ENCODE assay signal across 15 cellular contexts in the genomic region with DNA sequence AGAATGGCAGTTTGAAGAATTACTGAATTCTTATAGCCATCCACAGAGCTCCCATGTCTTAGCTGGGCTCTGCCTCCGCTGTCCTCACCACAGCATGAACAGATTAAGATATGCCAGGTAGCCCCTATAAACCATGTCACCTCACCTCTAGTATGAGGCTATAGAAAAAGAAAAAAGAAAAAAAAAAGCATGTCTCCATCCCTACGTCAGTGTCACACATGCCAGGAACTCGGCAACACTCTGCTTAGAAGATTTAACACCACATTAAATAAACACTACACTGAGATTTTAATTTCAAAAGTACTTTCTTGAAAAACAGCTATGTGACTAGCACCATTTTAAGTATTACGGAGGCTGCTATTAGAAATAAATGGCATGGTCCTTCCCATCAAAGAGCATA.
DNase-seq lines count a peak whose midpoint lies in the region; ATAC-seq and TF ChIP-seq lines count a peak whose summit lies in the region.
"Had no signal": no experiment of that assay in that cellular context is flagged by ENCODE, and none has a peak within 500 bp of the region (broad histone marks: within the 10 kb centered on the region; RNA-seq: fewer than 3 reads in every experiment).

No MANE protein-coding gene starts in this region.

- peak; percentile 24 for ATAC-seq in left ventricle myocardium superior
- no peak for ATAC-seq in HG03439 (IDR thresholded peaks at IDR 0.05; ENCODE audit: unreplicated experiment)
- ATAC-seq: A549 had no signal

- H3K9me3 ChIP-seq in iPS-20b (ENCODE audit: insufficient read depth, low read depth, low read length) = no peaks in the 10 kb centered on the region
- H3K9me3 ChIP-seq: A549, BE2C had no signal

- H3K36me3 Mint-ChIP-seq in brain = no peaks in the 10 kb centered on the region
- H3K36me3 Mint-ChIP-seq: CD4-positive, alpha-beta memory T cell had no signal

- no peak for DNase-seq in left ventricle myocardium superior
- no peak for DNase-seq in cardiac septum (ENCODE audit: low spot score)
- DNase-seq in UCSD-AML1 (lab: John Stamatoyannopoulos, UW; ENCODE audit: unreplicated experiment) = no peak
- DNase-seq in foreskin melanocyte = no peak
- DNase-seq: BE2C; CD4-positive, alpha-beta memory T cell; DMS79 treated with DMSO at 0.1 percent for 48 hours; EL; HCEC 1CT; HFFc6 had no signal

- H3K27me3 ChIP-seq in iPS-20b (ENCODE audit: insufficient read depth, low read length) = no peaks in the 10 kb centered on the region
- H3K27me3 ChIP-seq: BE2C had no signal

- H3K4me3 ChIP-seq in iPS-20b (ENCODE audit: low read length) = no peak overlapping the region
- H3K4me3 ChIP-seq: A549 had no signal

- peaks cover 2% of the 10 kb centered on the region for H3K27me3 Mint-ChIP-seq in brain

- peaks cover 20% of the 10 kb centered on the region; the same call in 1 of the 2 replicates for H3K4me1 ChIP-seq in iPS-20b (ENCODE audit: insufficient read depth, low read length)
- H3K4me1 ChIP-seq: A549 had no signal

- H3K36me3 ChIP-seq in iPS-20b (ENCODE audit: insufficient read depth, low read depth, low read length) = no peaks in the 10 kb centered on the region
- H3K36me3 ChIP-seq: BE2C had no signal

- peak overlapping the region in 3 of 5 experiments; percentile 16 to 74 (median 25) for H3K27ac Mint-ChIP-seq in brain
- H3K27ac Mint-ChIP-seq: CD4-positive, alpha-beta memory T cell; HFFc6 had no signal

- H3K27ac ChIP-seq in iPS-20b (ENCODE audit: low read length) = peak overlapping the region; percentile 26
- H3K27ac ChIP-seq: A549, C4-2B had no signal

- no peak for TF ChIP-seq CTCF in brain (conservative IDR thresholded peaks at IDR 0.05)

- peaks cover 2 to 15% (median 7%) of the 10 kb centered on the region in 5 experiments for H3K9me3 Mint-ChIP-seq in brain
- H3K9me3 Mint-ChIP-seq: HFFc6 had no signal

- H3K4me3 Mint-ChIP-seq in brain = no peak overlapping the region
- H3K4me3 Mint-ChIP-seq: CD4-positive, alpha-beta memory T cell; HFFc6 had no signal

- peak overlapping the region; percentile 39; the same call in 1 of the 2 replicates for H3K9ac ChIP-seq in iPS-20b (ENCODE audit: low read depth, low read length)

- intact Hi-C loops in left ventricle myocardium superior (cut with micrococcal nuclease) (no loop called here), cardiac septum (cut with DNase I) (no loop called here)

- peaks cover 32% of the 10 kb centered on the region for H3K4me1 Mint-ChIP-seq in brain
- H3K4me1 Mint-ChIP-seq: CD4-positive, alpha-beta memory T cell had no signal
